ENCODE assay signal across 1 cellular context in genomic region chr19:13119654-13120053, GRCh38.
TF ChIP-seq lines count a peak whose summit lies in the region.

No MANE protein-coding gene starts in this region.

TF ChIP-seq in H1, 55 proteins besides CTCF, POLR2A, EP300 and RAD21:
- TF ChIP-seq POLR2AphosphoS5 (IDR thresholded peaks at IDR 0.05; ENCODE audit: low read depth, low read length) (peak; percentile 16; the same call in 1 of the 2 replicates), EGR1 (IDR thresholded peaks at IDR 0.05; ENCODE audit: borderline replicate concordance, low read depth, low read length) (no peak)
